In genomic region chr20:35284267-35284991, GRCh38 we compare ENCODE assay signal across 1 cellular context.
TF ChIP-seq lines count a peak whose summit lies in the region.

Gene EIF6, minus strand, starts transcription at chr20:35284772. Its CDS starts 285 bp downstream, at chr20:35284487.

TF ChIP-seq in HepG2, 621 proteins besides CTCF, POLR2A, EP300 and RAD21 (continued from another document and continues in another):
- TF ChIP-seq TMF1 (CRISPR knock-in tag; IDR thresholded peaks at IDR 0.05; ENCODE audit: low read depth) (no peak), HOXA5 (CRISPR knock-in tag; IDR thresholded peaks at IDR 0.05) (no peak; the same call in 1 of the 2 replicates), CAMTA2 (CRISPR knock-in tag; IDR thresholded peaks at IDR 0.05; ENCODE audit: borderline replicate concordance) (peak; percentile 22), ZNF713 (CRISPR knock-in tag; IDR thresholded peaks at IDR 0.05) (0 out of 2 replicates have a peak, but pooled peaks have one; percentile 26), SETDB1 (CRISPR knock-in tag; IDR thresholded peaks at IDR 0.05; ENCODE audit: borderline replicate concordance) (no peak), MEIS1 (CRISPR knock-in tag; IDR thresholded peaks at IDR 0.05; ENCODE audit: borderline replicate concordance) (peak; percentile 79; the same call in 1 of the 2 replicates), ZNF335 (CRISPR knock-in tag; IDR thresholded peaks at IDR 0.05) (no peak; the same call in 1 of the 2 replicates), SIN3A (IDR thresholded peaks at IDR 0.05; ENCODE audit: borderline replicate concordance, low read depth, low read length) (peak; percentile 69), U2AF1 (optimal IDR thresholded peaks at IDR 0.05; ENCODE audit: low read depth, low read length) (peak; percentile 99), GTF2F1 (IDR thresholded peaks at IDR 0.05; ENCODE audit: low read length) (peak; percentile 84), ATM (IDR thresholded peaks at IDR 0.05; ENCODE audit: borderline replicate concordance) (no peak), ZMAT5 (CRISPR knock-in tag; IDR thresholded peaks at IDR 0.05; ENCODE audit: borderline replicate concordance, low read depth) (no peak), TARDBP (CRISPR knock-in tag; IDR thresholded peaks at IDR 0.05) (peak; percentile 88), MTF1 (CRISPR knock-in tag; IDR thresholded peaks at IDR 0.05) (no peak), SKI (IDR thresholded peaks at IDR 0.05; ENCODE audit: partially characterized antibody) (peak; percentile 80), DPF2 (CRISPR knock-in tag; IDR thresholded peaks at IDR 0.05; ENCODE audit: borderline replicate concordance, low read depth) (no peak), GLI4 (CRISPR knock-in tag; IDR thresholded peaks at IDR 0.05; ENCODE audit: borderline replicate concordance) (peak; percentile 97), HES4 (CRISPR knock-in tag; IDR thresholded peaks at IDR 0.05; ENCODE audit: borderline replicate concordance) (peak; percentile 98), ZNF367 (CRISPR knock-in tag; IDR thresholded peaks at IDR 0.05; ENCODE audit: borderline replicate concordance) (no peak), ARNTL (CRISPR knock-in tag; IDR thresholded peaks at IDR 0.05) (peak; percentile 90), ZNF563 (CRISPR knock-in tag; IDR thresholded peaks at IDR 0.05) (peak; percentile 80), TCF7L2 (IDR thresholded peaks at IDR 0.05; ENCODE audit: low read depth, low read length) (no peak), ZNF124 (CRISPR knock-in tag; IDR thresholded peaks at IDR 0.05) (peak; percentile 60), SAP130 (CRISPR knock-in tag; IDR thresholded peaks at IDR 0.05; ENCODE audit: low read depth) (peak; percentile 98), ZNF556 (CRISPR knock-in tag; IDR thresholded peaks at IDR 0.05; ENCODE audit: borderline replicate concordance) (peak; percentile 56; the same call in 1 of the 2 replicates), ZNF772 (CRISPR knock-in tag; IDR thresholded peaks at IDR 0.05) (peak; percentile 45), ZNF768 (CRISPR knock-in tag; IDR thresholded peaks at IDR 0.05) (peak; percentile 82), NCOA5 (CRISPR knock-in tag; IDR thresholded peaks at IDR 0.05) (no peak), IKZF5 (CRISPR knock-in tag; IDR thresholded peaks at IDR 0.05) (peak; percentile 90; the same call in 1 of the 2 replicates), MBNL3 (CRISPR knock-in tag; conservative IDR thresholded peaks at IDR 0.05) (peak; percentile 77; the same call in 1 of the 2 replicates), NR2C2 (CRISPR knock-in tag; IDR thresholded peaks at IDR 0.05; ENCODE audit: borderline replicate concordance) (peak; percentile 95), SRSF4 (IDR thresholded peaks at IDR 0.05; ENCODE audit: low read depth, low read length, poor library complexity, severe bottlenecking) (no peak), NFE2L2 (IDR thresholded peaks at IDR 0.05; ENCODE audit: low read length) (no peak), HOXA3 (CRISPR knock-in tag; IDR thresholded peaks at IDR 0.05) (peak; percentile 83), ZNF703 (CRISPR knock-in tag; IDR thresholded peaks at IDR 0.05; ENCODE audit: borderline replicate concordance) (peak; percentile 79), ZSCAN29 (CRISPR knock-in tag; conservative IDR thresholded peaks at IDR 0.05) (no peak), ZHX1 (CRISPR knock-in tag; IDR thresholded peaks at IDR 0.05; ENCODE audit: low read depth) (no peak), ZNF747 (CRISPR knock-in tag; IDR thresholded peaks at IDR 0.05; ENCODE audit: borderline replicate concordance) (peak; percentile 95; the same call in 1 of the 2 replicates), CEBPB (IDR thresholded peaks at IDR 0.05; ENCODE audit: borderline replicate concordance, low read depth, low read length) (no peak), NR2F2 (IDR thresholded peaks at IDR 0.05; ENCODE audit: borderline replicate concordance, low read depth) (peak; percentile 64; the same call in 1 of the 2 replicates), PLSCR1 (CRISPR knock-in tag; IDR thresholded peaks at IDR 0.05; ENCODE audit: borderline replicate concordance) (peak; percentile 79; the same call in 1 of the 2 replicates), FUBP1 (CRISPR knock-in tag; IDR thresholded peaks at IDR 0.05; ENCODE audit: borderline replicate concordance) (0 out of 2 replicates have a peak, but pooled peaks have one; percentile 13), ZNF225 (CRISPR knock-in tag; IDR thresholded peaks at IDR 0.05) (peak; percentile 95), ZNF138 (CRISPR knock-in tag; IDR thresholded peaks at IDR 0.05; ENCODE audit: low read depth) (peak; percentile 19; the same call in 1 of the 2 replicates), ZFP62 (CRISPR knock-in tag; IDR thresholded peaks at IDR 0.05) (peak; percentile 62; the same call in 1 of the 2 replicates), MIER2 (CRISPR knock-in tag; IDR thresholded peaks at IDR 0.05) (0 out of 2 replicates have a peak, but pooled peaks have one; percentile 12), ZNF33A (CRISPR knock-in tag; IDR thresholded peaks at IDR 0.05; ENCODE audit: borderline replicate concordance) (peak; percentile 72; the same call in 1 of the 2 replicates), ZBTB7A (CRISPR knock-in tag; IDR thresholded peaks at IDR 0.05) (peak; percentile 23), NFIB (CRISPR knock-in tag; IDR thresholded peaks at IDR 0.05; ENCODE audit: borderline replicate concordance) (no peak)
- TF ChIP-seq, protein P1, sequence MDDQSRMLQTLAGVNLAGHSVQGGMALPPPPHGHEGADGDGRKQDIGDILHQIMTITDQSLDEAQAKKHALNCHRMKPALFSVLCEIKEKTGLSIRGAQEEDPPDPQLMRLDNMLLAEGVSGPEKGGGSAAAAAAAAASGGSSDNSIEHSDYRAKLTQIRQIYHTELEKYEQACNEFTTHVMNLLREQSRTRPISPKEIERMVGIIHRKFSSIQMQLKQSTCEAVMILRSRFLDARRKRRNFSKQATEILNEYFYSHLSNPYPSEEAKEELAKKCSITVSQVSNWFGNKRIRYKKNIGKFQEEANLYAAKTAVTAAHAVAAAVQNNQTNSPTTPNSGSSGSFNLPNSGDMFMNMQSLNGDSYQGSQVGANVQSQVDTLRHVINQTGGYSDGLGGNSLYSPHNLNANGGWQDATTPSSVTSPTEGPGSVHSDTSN (CRISPR knock-in tag; IDR thresholded peaks at IDR 0.05; ENCODE audit: borderline replicate concordance): no peak
- TF ChIP-seq, protein P2, sequence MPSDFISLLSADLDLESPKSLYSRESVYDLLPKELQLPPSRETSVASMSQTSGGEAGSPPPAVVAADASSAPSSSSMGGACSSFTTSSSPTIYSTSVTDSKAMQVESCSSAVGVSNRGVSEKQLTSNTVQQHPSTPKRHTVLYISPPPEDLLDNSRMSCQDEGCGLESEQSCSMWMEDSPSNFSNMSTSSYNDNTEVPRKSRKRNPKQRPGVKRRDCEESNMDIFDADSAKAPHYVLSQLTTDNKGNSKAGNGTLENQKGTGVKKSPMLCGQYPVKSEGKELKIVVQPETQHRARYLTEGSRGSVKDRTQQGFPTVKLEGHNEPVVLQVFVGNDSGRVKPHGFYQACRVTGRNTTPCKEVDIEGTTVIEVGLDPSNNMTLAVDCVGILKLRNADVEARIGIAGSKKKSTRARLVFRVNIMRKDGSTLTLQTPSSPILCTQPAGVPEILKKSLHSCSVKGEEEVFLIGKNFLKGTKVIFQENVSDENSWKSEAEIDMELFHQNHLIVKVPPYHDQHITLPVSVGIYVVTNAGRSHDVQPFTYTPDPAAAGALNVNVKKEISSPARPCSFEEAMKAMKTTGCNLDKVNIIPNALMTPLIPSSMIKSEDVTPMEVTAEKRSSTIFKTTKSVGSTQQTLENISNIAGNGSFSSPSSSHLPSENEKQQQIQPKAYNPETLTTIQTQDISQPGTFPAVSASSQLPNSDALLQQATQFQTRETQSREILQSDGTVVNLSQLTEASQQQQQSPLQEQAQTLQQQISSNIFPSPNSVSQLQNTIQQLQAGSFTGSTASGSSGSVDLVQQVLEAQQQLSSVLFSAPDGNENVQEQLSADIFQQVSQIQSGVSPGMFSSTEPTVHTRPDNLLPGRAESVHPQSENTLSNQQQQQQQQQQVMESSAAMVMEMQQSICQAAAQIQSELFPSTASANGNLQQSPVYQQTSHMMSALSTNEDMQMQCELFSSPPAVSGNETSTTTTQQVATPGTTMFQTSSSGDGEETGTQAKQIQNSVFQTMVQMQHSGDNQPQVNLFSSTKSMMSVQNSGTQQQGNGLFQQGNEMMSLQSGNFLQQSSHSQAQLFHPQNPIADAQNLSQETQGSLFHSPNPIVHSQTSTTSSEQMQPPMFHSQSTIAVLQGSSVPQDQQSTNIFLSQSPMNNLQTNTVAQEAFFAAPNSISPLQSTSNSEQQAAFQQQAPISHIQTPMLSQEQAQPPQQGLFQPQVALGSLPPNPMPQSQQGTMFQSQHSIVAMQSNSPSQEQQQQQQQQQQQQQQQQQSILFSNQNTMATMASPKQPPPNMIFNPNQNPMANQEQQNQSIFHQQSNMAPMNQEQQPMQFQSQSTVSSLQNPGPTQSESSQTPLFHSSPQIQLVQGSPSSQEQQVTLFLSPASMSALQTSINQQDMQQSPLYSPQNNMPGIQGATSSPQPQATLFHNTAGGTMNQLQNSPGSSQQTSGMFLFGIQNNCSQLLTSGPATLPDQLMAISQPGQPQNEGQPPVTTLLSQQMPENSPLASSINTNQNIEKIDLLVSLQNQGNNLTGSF (CRISPR knock-in tag; IDR thresholded peaks at IDR 0.05): peak; percentile 52
- TF ChIP-seq, protein P3, sequence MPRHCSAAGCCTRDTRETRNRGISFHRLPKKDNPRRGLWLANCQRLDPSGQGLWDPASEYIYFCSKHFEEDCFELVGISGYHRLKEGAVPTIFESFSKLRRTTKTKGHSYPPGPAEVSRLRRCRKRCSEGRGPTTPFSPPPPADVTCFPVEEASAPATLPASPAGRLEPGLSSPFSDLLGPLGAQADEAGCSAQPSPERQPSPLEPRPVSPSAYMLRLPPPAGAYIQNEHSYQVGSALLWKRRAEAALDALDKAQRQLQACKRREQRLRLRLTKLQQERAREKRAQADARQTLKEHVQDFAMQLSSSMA (CRISPR knock-in tag; IDR thresholded peaks at IDR 0.05): peak; percentile 97
- TF ChIP-seq, protein P4, sequence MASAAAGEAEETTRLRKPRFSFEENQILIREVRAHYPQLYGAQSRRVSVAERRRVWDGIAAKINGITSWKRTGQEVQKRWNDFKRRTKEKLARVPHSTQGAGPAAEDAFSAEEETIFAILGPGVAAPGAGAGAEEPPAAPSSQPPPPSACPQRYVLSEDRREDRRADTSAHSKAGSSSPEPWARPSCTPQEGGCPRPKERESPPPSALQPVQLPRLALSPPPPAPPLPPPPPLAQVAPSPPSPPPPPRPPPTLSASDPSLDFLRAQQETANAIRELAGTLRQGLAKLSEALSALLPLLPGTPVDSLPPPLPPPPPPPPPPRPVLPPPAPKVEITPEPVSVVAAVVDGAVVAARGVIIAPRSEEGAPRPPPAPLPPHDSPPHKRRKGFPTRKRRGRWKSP (CRISPR knock-in tag; IDR thresholded peaks at IDR 0.05): no peak
- TF ChIP-seq, protein P5, sequence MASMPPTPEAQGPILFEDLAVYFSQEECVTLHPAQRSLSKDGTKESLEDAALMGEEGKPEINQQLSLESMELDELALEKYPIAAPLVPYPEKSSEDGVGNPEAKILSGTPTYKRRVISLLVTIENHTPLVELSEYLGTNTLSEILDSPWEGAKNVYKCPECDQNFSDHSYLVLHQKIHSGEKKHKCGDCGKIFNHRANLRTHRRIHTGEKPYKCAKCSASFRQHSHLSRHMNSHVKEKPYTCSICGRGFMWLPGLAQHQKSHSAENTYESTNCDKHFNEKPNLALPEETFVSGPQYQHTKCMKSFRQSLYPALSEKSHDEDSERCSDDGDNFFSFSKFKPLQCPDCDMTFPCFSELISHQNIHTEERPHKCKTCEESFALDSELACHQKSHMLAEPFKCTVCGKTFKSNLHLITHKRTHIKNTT (CRISPR knock-in tag; IDR thresholded peaks at IDR 0.05): no peak
